ENCODE assay signal across 30 cellular contexts in genomic region chr10:50398383-50398782, GRCh38.
A peak's percentile ranks its signal among the peaks of the same experiment; 100 is the strongest.
DNase-seq lines count a peak whose midpoint lies in the region; ATAC-seq, FAIRE-seq and TF ChIP-seq lines count a peak whose summit lies in the region.
"Had no signal": no experiment of that assay in that cellular context is flagged by ENCODE, and none has a peak within 500 bp of the region (broad histone marks: within the 10 kb centered on the region; RNA-seq: fewer than 3 reads in every experiment).

No MANE protein-coding gene starts in this region.

- TF ChIP-seq POLR2A in K562 (conservative IDR thresholded peaks at IDR 0.05) (no peak), right lobe of liver (IDR thresholded peaks at IDR 0.05) (no peak), stomach (IDR thresholded peaks at IDR 0.05) (no peak)

- FAIRE-seq in K562 (lab: Jason Lieb, UNC): no peak
- FAIRE-seq: A549, bronchial epithelial cell, GM12878 had no signal

- TF ChIP-seq RAD21 in K562 (CRISPR knock-in tag; conservative IDR thresholded peaks at IDR 0.05 in 1 of 2, IDR thresholded peaks at IDR 0.05 in 1 of 2): no peak

- POLR2A ChIA-PET in K562 (lab: Yijun Ruan, JAX): interaction anchor here (0.6 to 4.4 kb wide), 4 partner anchors 10 to 463 kb away, joined by 3 to 23 read pairs (median 4); no protein-coding TSS in a partner anchor
- POLR2A ChIA-PET in naive thymus-derived CD4-positive, alpha-beta T cell (lab: Charles Lee): no interaction called here

- no peak overlapping the region for H3K4me3 Mint-ChIP-seq in naive thymus-derived CD4-positive, alpha-beta T cell
- H3K4me3 Mint-ChIP-seq: activated CD8-positive, alpha-beta T cell treated with anti-CD3 and anti-CD28 coated beads for 36 hours; memory B cell had no signal

- in situ Hi-C loops in K562 (cut with MboI): no loop called here

- H4K20me1 ChIP-seq in K562 (replicated peaks; ENCODE audit: control insufficient read depth, insufficient read depth, low read length) (peaks cover 53% of the 10 kb centered on the region), fibroblast of lung (ENCODE audit: control insufficient read depth, extremely low read depth, insufficient read depth, low read length) (no peaks in the 10 kb centered on the region)
- H4K20me1 ChIP-seq: BLaER1 had no signal

- no peak overlapping the region for H2AFZ ChIP-seq in K562 (ENCODE audit: low read depth, low read length)
- no peak overlapping the region for H2AFZ ChIP-seq in fibroblast of lung (ENCODE audit: low read length)

- TF ChIP-seq CTCF in K562 (IDR thresholded peaks at IDR 0.05 in 2 of 3, conservative IDR thresholded peaks at IDR 0.05 in 1 of 3; ENCODE audit: insufficient read depth in 2 of 3, low read depth in 1 of 3, low read length in 3 of 3) (no peak), fibroblast of lung (conservative IDR thresholded peaks at IDR 0.05 in 1 of 2, IDR thresholded peaks at IDR 0.05 in 1 of 2; ENCODE audit: low read depth in 1 of 2, low read length in 2 of 2) (no peak), right lobe of liver (IDR thresholded peaks at IDR 0.05) (no peak), stomach (IDR thresholded peaks at IDR 0.05) (no peak)

- H3K9me3 ChIP-seq in K562 (replicated peaks; ENCODE audit: control insufficient read depth, insufficient read depth, low read depth, low read length) (no peaks in the 10 kb centered on the region), fibroblast of lung (ENCODE audit: control insufficient read depth, insufficient read depth, low read depth, low read length) (no peaks in the 10 kb centered on the region), right lobe of liver (no peaks in the 10 kb centered on the region), stomach (no peaks in the 10 kb centered on the region)
- H3K9me3 ChIP-seq in naive thymus-derived CD4-positive, alpha-beta T cell (ENCODE audit: control insufficient read depth in 2 of 3, low read length in 3 of 3): no peaks in the 10 kb centered on the region
- H3K9me3 ChIP-seq: A549, BLaER1, SJCRH30, transverse colon had no signal

- intact Hi-C loops in left ventricle myocardium superior (cut with micrococcal nuclease) (no loop called here), Right ventricle myocardium inferior (cut with DNase I) (no loop called here), K562 (cut with micrococcal nuclease) (no loop called here), right lobe of liver (cut with DNase I) (no loop called here), stomach (cut with DNase I; ENCODE audit: low total_unique reads) (no loop called here)
- intact Hi-C loops in naive thymus-derived CD4-positive, alpha-beta T cell (cut with micrococcal nuclease): no loop called here

- H3K27me3 ChIP-seq in K562 (ENCODE audit: control insufficient read depth in 2 of 2, insufficient read depth in 2 of 2, low read length in 2 of 2) (no peaks in the 10 kb centered on the region), fibroblast of lung (ENCODE audit: control insufficient read depth, insufficient read depth, low read length) (no peaks in the 10 kb centered on the region), right lobe of liver (no peaks in the 10 kb centered on the region), stomach (no peaks in the 10 kb centered on the region)
- H3K27me3 ChIP-seq in naive thymus-derived CD4-positive, alpha-beta T cell (ENCODE audit: control insufficient read depth in 2 of 2, insufficient read depth in 2 of 2, low read length in 2 of 2): no peaks in the 10 kb centered on the region
- H3K27me3 ChIP-seq: BLaER1, SJCRH30, transverse colon had no signal

- H3K9ac ChIP-seq in K562 (ENCODE audit: insufficient read depth in 1 of 2, low read depth in 2 of 2, low read length in 2 of 2) (no peak overlapping the region), fibroblast of lung (ENCODE audit: insufficient read depth, low read length) (no peak overlapping the region)
- H3K9ac ChIP-seq: BLaER1 had no signal

- no peaks in the 10 kb centered on the region for H3K9me3 Mint-ChIP-seq in naive thymus-derived CD4-positive, alpha-beta T cell
- H3K9me3 Mint-ChIP-seq: activated CD8-positive, alpha-beta T cell treated with anti-CD3 and anti-CD28 coated beads for 36 hours; activated T-helper 17 cell treated with anti-CD3 and anti-CD28 coated beads, Interleukin-2, amount 50 U/mL, for 72 hours; memory B cell had no signal

- peaks cover 99% of the 10 kb centered on the region for H3K79me2 ChIP-seq in K562 (ENCODE audit: control insufficient read depth, insufficient read depth, low read length)
- H3K79me2 ChIP-seq in fibroblast of lung (ENCODE audit: control insufficient read depth, insufficient read depth, low read length): peaks cover 37% of the 10 kb centered on the region

- no peak overlapping the region for H3K4me3 ChIP-seq in K562
- no peak overlapping the region for H3K4me3 ChIP-seq in fibroblast of lung (replicated peaks in 1 of 4; ENCODE audit: control extremely low read depth in 1 of 4, insufficient read depth in 1 of 4, low read depth in 3 of 4, low read length in 4 of 4)
- no peak overlapping the region for H3K4me3 ChIP-seq in skeletal muscle cell (ENCODE audit: low read depth, low read length)
- no peak overlapping the region for H3K4me3 ChIP-seq in right lobe of liver
- no peak overlapping the region for H3K4me3 ChIP-seq in naive thymus-derived CD4-positive, alpha-beta T cell (ENCODE audit: low read length)
- no peak overlapping the region for H3K4me3 ChIP-seq in stomach
- H3K4me3 ChIP-seq: A549, BLaER1, GM12878, SJCRH30, transverse colon had no signal

- peaks cover 22% of the 10 kb centered on the region for H3K36me3 ChIP-seq in K562 (ENCODE audit: control insufficient read depth, insufficient read depth, low read length)
- H3K36me3 ChIP-seq in fibroblast of lung (ENCODE audit: control insufficient read depth, insufficient read depth, low read length): no peaks in the 10 kb centered on the region
- H3K36me3 ChIP-seq in right lobe of liver: no peaks in the 10 kb centered on the region
- H3K36me3 ChIP-seq in naive thymus-derived CD4-positive, alpha-beta T cell (ENCODE audit: control insufficient read depth in 2 of 3, insufficient read depth in 3 of 3, low read length in 3 of 3): no peaks in the 10 kb centered on the region
- no peaks in the 10 kb centered on the region for H3K36me3 ChIP-seq in stomach
- H3K36me3 ChIP-seq: BLaER1, SJCRH30, transverse colon had no signal

- 7% methylated on average over 2 of the region's 2 CpGs for WGBS in K562 (ENCODE audit: insufficient coverage, low coverage, missing lambda C conversion rate)
- 18% methylated on average over 2 of the region's 2 CpGs for WGBS in right lobe of liver (ENCODE audit: insufficient coverage, low coverage, low lambda C conversion rate, missing lambda C conversion rate)
- WGBS in stomach, 5 donors: 56 to 70% (median 67%) methylated on average over 2 of the region's 2 CpGs

- H3K27ac Mint-ChIP-seq in naive thymus-derived CD4-positive, alpha-beta T cell: no peak overlapping the region
- H3K27ac Mint-ChIP-seq: activated CD8-positive, alpha-beta T cell treated with anti-CD3 and anti-CD28 coated beads for 36 hours; activated T-helper 17 cell treated with anti-CD3 and anti-CD28 coated beads, Interleukin-2, amount 50 U/mL, for 72 hours; memory B cell had no signal

- peaks cover under 1 to 46% (median 13%) of the 10 kb centered on the region in 5 donors for H3K36me3 Mint-ChIP-seq in naive thymus-derived CD4-positive, alpha-beta T cell

- CTCF ChIA-PET in K562 (lab: Yijun Ruan, JAX; ENCODE audit: low intra/inter-chr PET ratio): interaction anchor here (0.6 kb wide), 1 partner anchor 10 kb away, joined by 5 read pairs; no protein-coding TSS in a partner anchor
- CTCF ChIA-PET in naive thymus-derived CD4-positive, alpha-beta T cell (lab: Charles Lee): interaction anchor here (0.6 kb wide), 1 partner anchor 320 kb away, joined by 3 read pairs; no protein-coding TSS in a partner anchor

- no peaks in the 10 kb centered on the region for H3K9me1 ChIP-seq in K562 (ENCODE audit: control insufficient read depth, insufficient read depth, low read length)

- DNase-seq in left ventricle myocardium superior (no peak), Right ventricle myocardium inferior (ENCODE audit: missing footprints) (no peak), K562 (ENCODE audit: extremely low read depth in 1 of 4, low spot score in 3 of 4) (no peak), fibroblast of lung (ENCODE audit: low read depth in 2 of 2) (peak; percentile 56 to 73), skeletal muscle cell (ENCODE audit: low read depth) (peak; percentile 76), right lobe of liver (no peak), stomach (no peak)
- DNase-seq in naive thymus-derived CD4-positive, alpha-beta T cell: no peak
- DNase-seq: activated CD8-positive, alpha-beta T cell treated with anti-CD3 and anti-CD28 coated beads for 36 hours; activated naive CD4-positive, alpha-beta T cell treated with anti-CD3 and anti-CD28 coated beads, Interleukin-2, amount 50 U/mL, for 16 hours; cortex of kidney; DMS153; hypothalamus; left colon; NCI-H1092; NCI-H1694; NCI-H510A; SJCRH30; stimulated activated CD4-positive, alpha-beta T cell treated with anti-CD3 and anti-CD28 coated beads, Interleukin-12 subunit alpha, Interleukin-12 subunit beta, amount 100 ng/mL, for 4 hours; stimulated activated CD4-positive, alpha-beta T cell treated with anti-CD3 and anti-CD28 coated beads, Interleukin-2, amount 100 ng/mL, for 48 hours; SW 1271; transverse colon had no signal

- peak overlapping the region; percentile 22; the same call in 1 of the 3 replicates for H3K27ac ChIP-seq in K562 (ENCODE audit: extremely low read depth, low read depth, low read length)
- no peak overlapping the region for H3K27ac ChIP-seq in fibroblast of lung (ENCODE audit: insufficient read depth, low read length)
- no peak overlapping the region for H3K27ac ChIP-seq in right lobe of liver
- no peak overlapping the region for H3K27ac ChIP-seq in naive thymus-derived CD4-positive, alpha-beta T cell (ENCODE audit: low read depth, low read length)
- no peak overlapping the region for H3K27ac ChIP-seq in stomach
- H3K27ac ChIP-seq: BLaER1, SJCRH30, transverse colon had no signal

- H3K4me1 ChIP-seq in K562 (replicated peaks in 1 of 2; ENCODE audit: control insufficient read depth in 2 of 2, insufficient read depth in 2 of 2, low read length in 2 of 2) (peaks cover 14 to 47% of the 10 kb centered on the region in 2 experiments), fibroblast of lung (ENCODE audit: control insufficient read depth, extremely low read depth, insufficient read depth, low read length) (peaks cover 15% of the 10 kb centered on the region), right lobe of liver (peaks cover 0 to 38% (median 14%) of the 10 kb centered on the region in 4 donors), stomach (peaks cover 4 to 63% (median 12%) of the 10 kb centered on the region in 4 donors)
- peaks cover 5 to 22% of the 10 kb centered on the region in 2 donors for H3K4me1 ChIP-seq in naive thymus-derived CD4-positive, alpha-beta T cell (ENCODE audit: control insufficient read depth in 2 of 2, insufficient read depth in 2 of 2, low read length in 2 of 2)
- H3K4me1 ChIP-seq: SJCRH30 had no signal

- TF ChIP-seq EP300 in K562 (IDR thresholded peaks at IDR 0.05; ENCODE audit: low read length) (no peak), stomach (IDR thresholded peaks at IDR 0.05) (no peak)

- ATAC-seq in left ventricle myocardium superior: peak; percentile 47
- ATAC-seq in Right ventricle myocardium inferior: no peak
- no peak for ATAC-seq in K562
- no peak for ATAC-seq in right lobe of liver
- no peak for ATAC-seq in naive thymus-derived CD4-positive, alpha-beta T cell
- ATAC-seq: A549; activated CD8-positive, alpha-beta T cell treated with anti-CD3 and anti-CD28 coated beads for 36 hours; activated T-helper 17 cell treated with anti-CD3 and anti-CD28 coated beads, Interleukin-2, amount 50 U/mL, for 72 hours; esophagus mucosa; GM12878; HCT116; left colon had no signal

- no TSS peak for BruUV-seq in K562 (replicated peaks; lab: Mats Ljungman, UMichigan)

- H3K4me2 ChIP-seq in K562 (ENCODE audit: insufficient read depth, low read length) (no peak overlapping the region; the same call in 1 of the 2 replicates), fibroblast of lung (ENCODE audit: extremely low read depth, insufficient read depth, low read length) (no peak overlapping the region)
- H3K4me2 ChIP-seq: BLaER1 had no signal

- peaks cover 8 to 66% (median 41%) of the 10 kb centered on the region in 7 donors for H3K4me1 Mint-ChIP-seq in naive thymus-derived CD4-positive, alpha-beta T cell

- H3K27me3 Mint-ChIP-seq in naive thymus-derived CD4-positive, alpha-beta T cell: no peaks in the 10 kb centered on the region
- H3K27me3 Mint-ChIP-seq: activated CD8-positive, alpha-beta T cell treated with anti-CD3 and anti-CD28 coated beads for 36 hours; activated T-helper 17 cell treated with anti-CD3 and anti-CD28 coated beads, Interleukin-2, amount 50 U/mL, for 72 hours; memory B cell had no signal

Comparison
In these comparisons a context has a peak if more than half of its experiments do, and no peak if none do; other contexts are left out.
1. DNase-seq: peak in fibroblast of lung (2 of 2) and skeletal muscle cell (single experiment); none in left ventricle myocardium superior (single experiment), Right ventricle myocardium inferior (single experiment), K562 (0 of 4), right lobe of liver (0 of 3), naive thymus-derived CD4-positive, alpha-beta T cell (0 of 9) and stomach (single experiment).